In the genomic region with DNA sequence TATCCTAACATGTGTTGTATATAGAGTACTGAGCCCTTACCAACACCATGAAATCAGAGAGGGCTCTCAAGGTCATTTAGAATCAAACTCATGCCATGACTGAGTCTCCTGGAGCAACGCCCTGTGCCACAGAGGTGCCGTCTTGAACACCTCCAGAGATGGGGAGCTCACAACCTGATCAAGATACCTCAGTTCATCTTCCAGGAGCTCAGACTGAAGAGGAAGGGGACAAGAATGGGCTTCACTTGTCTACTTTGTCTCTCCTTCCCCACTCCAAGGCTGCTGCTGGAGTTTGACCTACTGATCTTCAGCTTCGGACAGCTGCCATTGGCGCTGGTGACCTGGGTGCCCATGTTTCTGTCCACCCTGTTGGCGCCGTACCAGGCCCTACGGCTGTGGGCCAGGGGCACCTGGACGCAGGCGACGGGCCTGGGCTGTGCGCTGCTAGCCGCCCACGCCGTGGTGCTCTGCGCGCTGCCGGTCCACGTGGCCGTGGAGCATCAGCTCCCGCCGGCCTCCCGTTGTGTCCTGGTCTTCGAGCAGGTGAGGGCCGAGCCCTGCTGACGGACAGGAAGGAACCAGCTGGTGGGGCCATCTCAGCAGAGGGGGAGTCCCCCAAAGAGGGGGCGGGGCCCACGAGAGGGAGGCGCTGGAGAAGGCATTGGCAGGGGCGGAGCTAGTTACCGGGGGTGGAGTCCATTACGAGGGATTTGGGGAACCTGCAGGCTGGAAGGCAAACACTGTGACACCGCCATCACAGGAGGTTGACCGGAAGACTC, we compare ENCODE assay signal across 1 cellular context.
TF ChIP-seq lines count a peak whose summit lies in the region.

No MANE protein-coding gene starts in this region.

TF ChIP-seq in HCT116, 20 proteins besides CTCF, POLR2A, EP300 and RAD21 (continued from another document):
- TF ChIP-seq SP1 (IDR thresholded peaks at IDR 0.05; ENCODE audit: low read depth) (no peak), MAX (IDR thresholded peaks at IDR 0.05) (no peak), REST (IDR thresholded peaks at IDR 0.05; ENCODE audit: low read depth) (no peak), ELF1 (IDR thresholded peaks at IDR 0.05; ENCODE audit: borderline replicate concordance, low read depth) (no peak), SRF (IDR thresholded peaks at IDR 0.05; ENCODE audit: low read depth) (no peak)
